In the genomic region with DNA sequence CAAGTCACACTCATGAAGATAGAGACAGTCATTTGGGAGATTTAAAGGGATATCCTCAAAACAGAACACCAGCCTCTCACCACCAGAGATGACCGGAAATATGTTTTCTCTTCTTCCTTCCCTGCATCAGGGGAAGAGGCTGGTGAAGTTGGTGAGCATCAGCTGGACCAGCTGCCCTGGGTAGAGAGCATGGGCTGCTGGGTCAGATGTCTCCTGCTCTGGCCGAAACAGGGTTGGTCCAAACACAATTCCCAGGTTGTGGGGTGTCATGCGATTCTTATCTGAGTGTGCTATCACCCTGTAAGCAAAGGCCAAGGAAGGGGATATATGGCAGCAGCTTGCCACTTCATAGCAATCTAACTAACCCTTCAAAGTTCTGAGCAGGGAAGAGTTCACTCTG, we compare ENCODE assay signal across 20 cellular contexts. TPM values are rescaled to one million over a fixed set of nuclear protein-coding genes. Genes with fewer than 3 reads are reported as not detected.
DNase-seq lines count a peak whose midpoint lies in the region; ATAC-seq and TF ChIP-seq lines count a peak whose summit lies in the region.
"Had no signal": no experiment of that assay in that cellular context is flagged by ENCODE, and none has a peak within 500 bp of the region (broad histone marks: within the 10 kb centered on the region; RNA-seq: fewer than 3 reads in every experiment).

No MANE protein-coding gene starts in this region.

- WGBS in spleen, 5 donors: 86 to 93% (median 90%) methylated on average over 3 of the region's 3 CpGs
- 57 to 69% (median 66%) methylated on average over 3 of the region's 3 CpGs for WGBS in ovary, 3 donors

- peaks cover 45% of the 10 kb centered on the region for H3K4me1 Mint-ChIP-seq in activated T-cell treated with anti-CD3 and anti-CD28 coated beads, Interleukin-2, amount 50 U/mL, for 24 hours (ENCODE audit: low read depth)
- peaks cover 58% of the 10 kb centered on the region for H3K4me1 Mint-ChIP-seq in CD8-positive, alpha-beta T cell (ENCODE audit: low read depth)
- H3K4me1 Mint-ChIP-seq in effector memory CD8-positive, alpha-beta T cell (ENCODE audit: low read depth in 2 of 2): peaks cover 36 to 54% of the 10 kb centered on the region in 2 donors

- no peak overlapping the region for H3K4me3 Mint-ChIP-seq in activated T-cell treated with anti-CD3 and anti-CD28 coated beads, Interleukin-2, amount 50 U/mL, for 24 hours
- no peak overlapping the region for H3K4me3 Mint-ChIP-seq in CD8-positive, alpha-beta T cell
- no peak overlapping the region for H3K4me3 Mint-ChIP-seq in effector memory CD8-positive, alpha-beta T cell

- H3K9me3 Mint-ChIP-seq in activated T-cell treated with anti-CD3 and anti-CD28 coated beads, Interleukin-2, amount 50 U/mL, for 24 hours: no peaks in the 10 kb centered on the region
- H3K9me3 Mint-ChIP-seq in CD8-positive, alpha-beta T cell: no peaks in the 10 kb centered on the region
- no peaks in the 10 kb centered on the region for H3K9me3 Mint-ChIP-seq in effector memory CD8-positive, alpha-beta T cell

- no peak for DNase-seq in activated T-cell treated with anti-CD3 and anti-CD28 coated beads, Interleukin-2, amount 50 U/mL, for 24 hours
- DNase-seq in activated T-cell treated with anti-CD3 and anti-CD28 coated beads for 4 hours (no peak), spleen (peak; percentile 17), NCI-H446 (lab: John Stamatoyannopoulos, UW) (no peak), NAMALWA (ENCODE audit: low spot score) (no peak), ovary (no peak)
- DNase-seq in CD8-positive, alpha-beta T cell: no peak
- no peak for DNase-seq in effector memory CD8-positive, alpha-beta T cell
- DNase-seq: Caco-2, DMS153, NCI-H1436, NCI-H2081, NCI-H510A, NCI-H774, PC-3 had no signal

- CTCF ChIA-PET in CD8-positive, alpha-beta T cell (lab: Charles Lee): interaction anchor here (0.9 to 2.3 kb wide), 3 partner anchors 8 to 14 kb away, joined by 3 to 14 read pairs (median 6); no protein-coding TSS in a partner anchor

- H3K27ac Mint-ChIP-seq in activated T-cell treated with anti-CD3 and anti-CD28 coated beads, Interleukin-2, amount 50 U/mL, for 24 hours: peak overlapping the region; percentile 72
- peak overlapping the region; percentile 69 for H3K27ac Mint-ChIP-seq in CD8-positive, alpha-beta T cell
- peak overlapping the region; percentile 84 to 90 for H3K27ac Mint-ChIP-seq in effector memory CD8-positive, alpha-beta T cell

- TF ChIP-seq EP300 in ovary (IDR thresholded peaks at IDR 0.05): no peak

- H3K27me3 ChIP-seq in CD8-positive, alpha-beta T cell (ENCODE audit: insufficient read depth, low read length): no peaks in the 10 kb centered on the region
- H3K27me3 ChIP-seq in spleen (replicated peaks in 1 of 7) (peaks cover 0 to 18% (median 0%) of the 10 kb centered on the region in 7 donors), ovary (no peaks in the 10 kb centered on the region)

- no peak for TF ChIP-seq CTCF in CD8-positive, alpha-beta T cell (IDR thresholded peaks at IDR 0.05)
- no peak for TF ChIP-seq CTCF in spleen (IDR thresholded peaks at IDR 0.05 in 8 of 11, conservative IDR thresholded peaks at IDR 0.05 in 3 of 11)
- no peak for TF ChIP-seq CTCF in ovary (IDR thresholded peaks at IDR 0.05)

- H3K36me3 ChIP-seq in CD8-positive, alpha-beta T cell (ENCODE audit: insufficient read depth, low read length): peaks cover 65% of the 10 kb centered on the region
- H3K36me3 ChIP-seq in spleen: peaks cover 0 to 89% (median 66%) of the 10 kb centered on the region in 6 donors
- H3K36me3 ChIP-seq in ovary: no peaks in the 10 kb centered on the region

- no peaks in the 10 kb centered on the region for H3K9me3 ChIP-seq in CD8-positive, alpha-beta T cell (ENCODE audit: low read length)
- no peaks in the 10 kb centered on the region for H3K9me3 ChIP-seq in spleen
- H3K9me3 ChIP-seq in ovary: no peaks in the 10 kb centered on the region
- H3K9me3 ChIP-seq: BLaER1, Caco-2 had no signal

- H3K4me1 ChIP-seq in CD8-positive, alpha-beta T cell (ENCODE audit: insufficient read depth, low read length): peaks cover 45% of the 10 kb centered on the region
- H3K4me1 ChIP-seq in spleen (peaks cover 16 to 88% (median 54%) of the 10 kb centered on the region in 6 donors), ovary (ENCODE audit: insufficient read depth) (peaks cover 7% of the 10 kb centered on the region)
- H3K4me1 ChIP-seq: Caco-2 had no signal

- peaks cover 87% of the 10 kb centered on the region for H3K36me3 Mint-ChIP-seq in activated T-cell treated with anti-CD3 and anti-CD28 coated beads, Interleukin-2, amount 50 U/mL, for 24 hours (ENCODE audit: low read depth)
- peaks cover 83% of the 10 kb centered on the region for H3K36me3 Mint-ChIP-seq in CD8-positive, alpha-beta T cell
- peaks cover 77% of the 10 kb centered on the region for H3K36me3 Mint-ChIP-seq in effector memory CD8-positive, alpha-beta T cell (ENCODE audit: insufficient read depth)

- H3K4me3 ChIP-seq in CD8-positive, alpha-beta T cell (ENCODE audit: low read depth, low read length): no peak overlapping the region
- H3K4me3 ChIP-seq in spleen (no peak overlapping the region), ovary (no peak overlapping the region)
- H3K4me3 ChIP-seq: BLaER1, K562 had no signal

- POLR2A ChIA-PET in CD8-positive, alpha-beta T cell (lab: Charles Lee): interaction anchor here (1.6 kb wide), 1 partner anchor 9 kb away, joined by 3 read pairs; no protein-coding TSS in a partner anchor

- TF ChIP-seq POLR2A in spleen (IDR thresholded peaks at IDR 0.05): no peak
- no peak for TF ChIP-seq POLR2A in ovary (IDR thresholded peaks at IDR 0.05)

- no peak for ATAC-seq in CD8-positive, alpha-beta T cell
- no peak for ATAC-seq in effector memory CD8-positive, alpha-beta T cell (replicated peaks)
- ATAC-seq: K562, PC-3 had no signal

- no peaks in the 10 kb centered on the region for H3K27me3 Mint-ChIP-seq in activated T-cell treated with anti-CD3 and anti-CD28 coated beads, Interleukin-2, amount 50 U/mL, for 24 hours
- no peaks in the 10 kb centered on the region for H3K27me3 Mint-ChIP-seq in CD8-positive, alpha-beta T cell (ENCODE audit: low read depth)
- H3K27me3 Mint-ChIP-seq in effector memory CD8-positive, alpha-beta T cell: no peaks in the 10 kb centered on the region

- no peak overlapping the region for H3K27ac ChIP-seq in CD8-positive, alpha-beta T cell (ENCODE audit: low read depth, low read length)
- H3K27ac ChIP-seq in spleen (no peak overlapping the region), ovary (no peak overlapping the region)
- H3K27ac ChIP-seq: BLaER1, RWPE1 had no signal

- intact Hi-C loops in CD8-positive, alpha-beta T cell (cut with DNase I, micrococcal nuclease): no loop called here
- intact Hi-C loops in spleen (cut with DNase I; ENCODE audit: low total_unique reads): no loop called here
- intact Hi-C loops in ovary (cut with DNase I): no loop called here

RNA-seq across cellular contexts. Expression of gene ARHGAP9, which starts 7.3 kb away (rescaled TPM):
- total RNA-seq in CD8-positive, alpha-beta T cell: 100 to 1,000 TPM; 367 to 377 TPM
- 100 to 1,000 TPM; 148 to 328 (median 226) TPM for total RNA-seq in spleen
- polyA plus RNA-seq in spleen: 100 to 1,000 TPM; 190 to 400 (median 251) TPM
- total RNA-seq in ovary: 1 to 10 TPM; 2.7 to 8.0 (median 4.2) TPM
- 1 to 10 TPM; 2.6 to 9.5 TPM for polyA plus RNA-seq in ovary
- total RNA-seq: PC-3 had no signal

RNA-seq across cellular contexts. Expression of gene GLI1, which starts 12.8 kb away (rescaled TPM):
- total RNA-seq in CD8-positive, alpha-beta T cell: 1 to 10 TPM in 1 of 2 experiments, under 1 TPM in 1; 0.67 to 1.2 TPM
- total RNA-seq in spleen: 1 to 10 TPM in 4 of 7 donors, under 1 TPM in 3; 0.46 to 3.6 (median 1.1) TPM
- polyA plus RNA-seq in spleen: 1 to 10 TPM in 1 of 3 donors, under 1 TPM in 2; 0.63 to 1.2 (median 0.77) TPM
- total RNA-seq in ovary: 1 to 10 TPM in 2 of 7 donors, under 1 TPM in 4, not detected in 1; 0.48 to 4.1 (median 0.74) TPM
- 1 to 10 TPM; 2.2 to 4.1 TPM for polyA plus RNA-seq in ovary

RNA-seq across cellular contexts. Expression of gene MARS1, which starts 15.5 kb away (rescaled TPM):
- 100 to 1,000 TPM; 213 to 226 TPM for total RNA-seq in CD8-positive, alpha-beta T cell
- total RNA-seq in spleen (100 to 1,000 TPM in 4 of 7 donors, 10 to 100 TPM in 3; 72.4 to 186 (median 146) TPM), ovary (100 to 1,000 TPM in 2 of 7 donors, 10 to 100 TPM in 5; 21.1 to 479 (median 66.4) TPM)
- polyA plus RNA-seq in spleen (100 to 1,000 TPM in 1 of 3 donors, 10 to 100 TPM in 2; 67.4 to 104 (median 89.2) TPM), ovary (10 to 100 TPM; 30.8 to 87.4 TPM)

RNA-seq across cellular contexts. Expression of gene INHBE, which starts 17.3 kb away (rescaled TPM):
- not detected for total RNA-seq in CD8-positive, alpha-beta T cell
- total RNA-seq in spleen (not detected), ovary (not detected)
- polyA plus RNA-seq in spleen (under 1 TPM in 1 of 3 donors, not detected in 2; 0.02 TPM), ovary (not detected)
- total RNA-seq: PC-3 had no signal

RNA-seq across cellular contexts. Expression of gene INHBC, which starts 37.8 kb away (rescaled TPM):
- under 1 TPM; 0.17 to 0.24 TPM for total RNA-seq in CD8-positive, alpha-beta T cell
- total RNA-seq in spleen (under 1 TPM in 1 of 7 donors, not detected in 6; 0.19 TPM), ovary (under 1 TPM in 2 of 7 donors, not detected in 5; 0.12 to 0.27 TPM)
- polyA plus RNA-seq in spleen (not detected), ovary (under 1 TPM; 0.07 to 0.12 TPM)
- total RNA-seq: A172, Caco-2, H1, PC-3 had no signal

Comparison
In these comparisons a context has a peak if more than half of its experiments do, and no peak if none do; other contexts are left out.
1. RNA of gene ARHGAP9, which starts 7.3 kb away (total RNA-seq): 367 to 377 TPM in CD8-positive, alpha-beta T cell and 148 to 328 TPM in spleen; 2.7 to 8.0 TPM in ovary; every median in the first group is over 10 times any median in the second.
2. Peak in every context shown above with its lines, with median percentiles within 50 percentile points of each other: H3K27ac Mint-ChIP-seq.